In the genomic region with DNA sequence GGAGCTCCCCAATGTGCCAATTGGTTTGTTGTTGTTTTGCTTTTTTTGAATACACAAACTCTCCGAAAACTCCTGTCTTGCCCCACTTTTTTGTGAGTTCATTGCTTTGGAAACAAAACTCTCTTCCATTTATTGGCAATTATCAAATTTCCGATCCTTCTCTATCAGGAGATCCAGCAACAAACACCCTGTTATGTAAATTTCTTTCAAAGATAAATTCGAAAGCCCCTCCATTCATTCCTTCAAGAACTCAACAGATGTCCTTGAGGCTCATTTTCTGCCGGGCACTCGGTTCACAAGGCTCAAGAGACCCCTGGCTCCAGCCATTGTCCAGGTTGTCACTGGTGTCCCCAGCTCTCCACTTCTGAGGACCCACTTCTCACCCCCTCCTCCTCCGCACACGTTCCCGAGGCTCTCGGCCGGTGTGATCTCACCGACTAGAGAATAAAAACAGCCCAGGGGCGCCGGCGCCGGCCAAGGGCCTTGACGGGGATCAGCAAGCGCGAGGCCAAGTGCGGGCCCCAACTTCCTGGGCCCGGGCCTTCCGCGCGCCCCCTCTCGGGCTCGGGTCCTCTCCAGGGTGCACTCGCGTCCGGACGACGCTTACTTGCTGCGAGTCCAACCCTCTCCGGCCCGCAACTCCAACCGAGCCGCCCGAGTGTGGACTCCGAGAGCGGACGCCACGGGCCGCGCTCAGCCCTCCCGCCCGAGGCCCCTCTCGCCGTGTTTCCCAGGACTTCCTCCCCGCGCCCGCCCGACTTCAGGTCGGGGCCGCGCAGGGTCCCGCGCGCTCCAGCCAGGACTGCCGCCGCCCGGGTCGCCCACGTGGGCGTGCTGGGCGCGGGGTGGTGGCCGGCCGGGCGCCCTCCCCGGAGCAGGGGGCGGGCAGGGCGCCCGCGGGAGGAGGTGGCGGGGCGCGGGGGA, we compare ENCODE assay signal across 8 cellular contexts. TPM values are rescaled to one million over a fixed set of nuclear protein-coding genes. Genes with fewer than 3 reads are reported as not detected.
A peak's percentile ranks its signal among the peaks of the same experiment; 100 is the strongest.
DNase-seq lines count a peak whose midpoint lies in the region; ATAC-seq and TF ChIP-seq lines count a peak whose summit lies in the region.

No MANE protein-coding gene starts in this region.

- H3K27ac ChIP-seq in breast epithelium, result peak overlapping the region; percentile 86 to 92

- no peaks in the 10 kb centered on the region for H3K36me3 ChIP-seq in breast epithelium

- no peak for TF ChIP-seq POLR2A in breast epithelium (IDR thresholded peaks at IDR 0.05)

- POLR2A ChIA-PET in HEK293T (lab: Yijun Ruan, JAX), result interaction anchor here (0.8 to 2.4 kb wide), 22 partner anchors 10 to 175 kb away, joined by 3 to 13 read pairs (median 4); no protein-coding TSS in a partner anchor

- CTCF ChIA-PET in HEK293T (lab: Yijun Ruan, JAX), result no interaction called here

- H3K9me3 ChIP-seq in breast epithelium, result no peaks in the 10 kb centered on the region

- intact Hi-C loops in breast epithelium (cut with DNase I; ENCODE audit: low total_unique reads) (no loop called here), left colon (cut with DNase I, micrococcal nuclease) (no loop called here)

- peak overlapping the region; percentile 79 for H3K4me3 ChIP-seq in GM12864 (ENCODE audit: low read depth, low read length)
- H3K4me3 ChIP-seq in breast epithelium, result peak overlapping the region; percentile 84 to 94 (median 91)

- ATAC-seq in left colon, result peak; percentile 7
- peak; percentile 1 for ATAC-seq in stimulated activated naive CD8-positive, alpha-beta T cell treated with anti-CD3 and anti-CD28 coated beads, Interleukin-15, Interleukin-2, amounts not matched to agents 100 U/mL and 50 U/mL, for 24 hours

- no peaks in the 10 kb centered on the region for H3K27me3 ChIP-seq in breast epithelium

- no peak for DNase-seq in GM12864 (ENCODE audit: low read depth)
- DNase-seq in HEK293T (ENCODE audit: extremely low spot score), result peak; percentile 66
- DNase-seq in RPMI8226, result peak; percentile 60
- DNase-seq in breast epithelium (ENCODE audit: low spot score in 2 of 2), result peak in 1 of 2 donors; percentile 64
- peak; percentile 65 to 78 for DNase-seq in left colon
- peak; percentile 57 for DNase-seq in stimulated activated naive CD8-positive, alpha-beta T cell treated with anti-CD3 and anti-CD28 coated beads, Interleukin-15, Interleukin-2, amounts not matched to agents 100 U/mL and 50 U/mL, for 24 hours
- no peak for DNase-seq in NCI-H1092 (lab: John Stamatoyannopoulos, UW)
- DNase-seq in NCI-H187 (lab: John Stamatoyannopoulos, UW), result no peak

- H3K4me1 ChIP-seq in breast epithelium, result no peaks in the 10 kb centered on the region

- TF ChIP-seq CTCF in GM12864 (IDR thresholded peaks at IDR 0.05; ENCODE audit: low read depth, low read length, missing control alignments) (no peak), breast epithelium (IDR thresholded peaks at IDR 0.05) (no peak)

TF ChIP-seq in HEK293T, 16 proteins besides CTCF, POLR2A, EP300 and RAD21:
- TF ChIP-seq L3MBTL2 (conservative IDR thresholded peaks at IDR 0.05) (peak; percentile 73), ARNT (IDR thresholded peaks at IDR 0.05) (no peak)

RNA-seq across cellular contexts. Expression of a gene that starts 0.5 kb away (rescaled TPM):
- total RNA-seq in breast epithelium, result 10 to 100 TPM; 22.5 to 44.6 (median 33.4) TPM
- 10 to 100 TPM; 33.3 to 60.7 TPM for total RNA-seq in left colon

Comparison
In these comparisons a context has a peak if more than half of its experiments do, and no peak if none do; other contexts are left out.
1. DNase-seq: peak in HEK293T (single experiment), RPMI8226 (single experiment), left colon (2 of 2) and stimulated activated naive CD8-positive, alpha-beta T cell treated with anti-CD3 and anti-CD28 coated beads, Interleukin-15, Interleukin-2, amounts not matched to agents 100 U/mL and 50 U/mL, for 24 hours (single experiment); none in GM12864 (single experiment), NCI-H1092 (single experiment) and NCI-H187 (0 of 2).